Comparison of ENCODE assay signal across 23 cellular contexts in genomic region chr6:51608383-51608782, GRCh38.
"Had no signal": no experiment of that assay in that cellular context is flagged by ENCODE, and none has a peak within 500 bp of the region (broad histone marks: within the 10 kb centered on the region; RNA-seq: fewer than 3 reads in every experiment).

No MANE protein-coding gene starts in this region.

- H3K9me3 ChIP-seq: MG63, SK-N-SH had no signal

- H3K27me3 ChIP-seq: MG63 had no signal

- H3K4me3 ChIP-seq: MG63 had no signal

- ATAC-seq: HepG2 had no signal

- H3K36me3 ChIP-seq: MG63 had no signal

- DNase-seq: IMR-90, Karpas-422, KG1, MG63, NCI-H1092 treated with DMSO at 0.1 percent for 48 hours, NCI-H1436, NCI-H187, NCI-H2029, NCI-H2081 treated with DMSO at 0.1 percent for 48 hours, NCI-H2171, NCI-H226, NCI-H446, NCI-H510A, NCI-H524 treated with DMSO at 0.1 percent for 48 hours, NCI-H69, NCI-H774, Right ventricle myocardium superior, RPMI8226, SIG-M5, SW 1271 had no signal

- FAIRE-seq: HepG2, RCC 7860 had no signal
